19 cellular contexts compared by ENCODE assay signal in the genomic region with DNA sequence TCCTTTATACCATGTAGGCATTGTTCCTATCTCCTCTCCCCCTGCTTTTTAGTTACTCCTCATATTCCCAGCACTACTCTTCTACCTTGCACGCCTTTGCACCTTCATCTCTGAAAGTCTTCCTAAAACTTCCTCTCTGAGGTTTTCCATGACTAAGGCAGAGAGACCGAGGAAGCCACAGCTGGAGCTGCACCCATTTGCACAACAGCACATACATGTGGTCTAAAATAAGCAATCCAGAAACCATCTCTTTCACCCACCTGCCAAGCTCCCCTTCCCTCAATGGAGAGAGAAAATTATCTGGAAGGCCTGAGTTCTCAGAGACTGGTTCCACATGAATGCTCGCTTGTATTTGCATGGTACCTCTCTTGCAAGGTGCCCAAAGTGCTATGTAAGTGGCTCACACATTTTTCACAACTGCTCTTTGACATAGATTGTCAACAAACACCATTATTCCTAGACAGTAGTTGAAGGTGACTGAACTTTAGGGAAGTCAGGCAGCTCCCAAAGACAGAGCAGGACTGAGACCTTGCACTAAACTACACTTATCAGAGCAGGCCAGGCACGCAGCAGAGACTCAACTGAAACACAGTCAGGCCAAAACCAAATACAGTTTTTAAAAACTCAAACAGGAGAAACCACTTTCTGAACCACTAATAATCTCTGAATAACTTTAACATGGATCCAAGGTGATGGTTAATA.
"Had no signal": no experiment of that assay in that cellular context is flagged by ENCODE, and none has a peak within 500 bp of the region (broad histone marks: within the 10 kb centered on the region; RNA-seq: fewer than 3 reads in every experiment).

No MANE protein-coding gene starts in this region.

- H3K27me3 ChIP-seq: brain microvascular endothelial cell, right atrium auricular region, tibial artery had no signal

- DNase-seq: activated B cell treated with CpG ODN at 0.5 μM for 24 hours; activated CD4-positive, alpha-beta T cell treated with anti-CD3 and anti-CD28 coated beads, Interleukin-2, amount 10 ng/mL, durations not matched to agents 24 days and 14 days; activated CD8-positive, alpha-beta memory T cell treated with anti-CD3 and anti-CD28 coated beads, Interleukin-2, amount 50 U/mL, for 4 hours; activated CD8-positive, alpha-beta T cell treated with anti-CD3 and anti-CD28 coated beads, Interleukin-2, amount 10 ng/mL, durations not matched to agents 7 days and 5 days; activated gamma-delta T cell; activated T-cell treated with anti-CD3 and anti-CD28 coated beads, Interleukin-2, amount 50 U/mL, for 48 hours; amygdala; brain microvascular endothelial cell; cortex of kidney; effector CD4-positive, alpha-beta T cell; foreskin fibroblast; kidney glomerular epithelial cell; mesendoderm; nephron progenitor cell; occipital lobe; stimulated activated CD4-positive, alpha-beta T cell treated with anti-CD3 and anti-CD28 coated beads, Interleukin-2, amount 100 ng/mL, for 48 hours; stimulated activated naive B cell treated with anti-CD40 and anti-IgM and Interleukin-4, amounts not matched to agents 10 μg/mL and 1 μg/mL and 100 μg/mL, for 72 hours; tibial artery had no signal

- H3K27ac ChIP-seq: brain microvascular endothelial cell, right atrium auricular region, tibial artery had no signal

- H3K4me1 ChIP-seq: tibial artery had no signal

- ATAC-seq: activated CD8-positive, alpha-beta T cell treated with anti-CD3 and anti-CD28 coated beads, Interleukin-2, amount 10 ng/mL, durations not matched to agents 7 days and 5 days; stimulated activated naive B cell treated with anti-CD40 and anti-IgM and Interleukin-4, amounts not matched to agents 10 μg/mL and 1 μg/mL and 100 μg/mL, for 72 hours had no signal

- H3K4me3 ChIP-seq: right atrium auricular region, tibial artery had no signal

- H3K36me3 ChIP-seq: brain microvascular endothelial cell, right atrium auricular region, tibial artery had no signal

- H3K9me3 ChIP-seq: right atrium auricular region, tibial artery had no signal
